In the genomic region with DNA sequence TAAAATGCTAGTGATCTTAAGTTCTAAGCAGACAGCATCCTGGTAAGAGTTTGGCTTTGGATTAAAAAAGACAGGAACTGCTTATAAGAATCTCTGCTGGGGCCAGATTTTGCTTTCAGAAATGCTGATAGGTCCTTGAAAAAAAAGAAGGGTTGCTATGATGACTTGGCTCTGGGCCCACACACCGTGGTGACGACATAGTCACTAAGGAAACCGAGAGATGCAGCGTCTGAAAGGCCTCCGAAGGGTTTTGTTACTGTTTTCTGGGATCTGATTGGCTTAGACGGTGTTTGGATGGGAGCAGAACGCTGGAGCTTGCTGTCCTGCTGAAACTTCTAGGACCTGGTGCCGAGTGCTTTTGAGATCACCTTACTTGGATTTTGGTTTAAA, we compare ENCODE assay signal across 8 cellular contexts. TPM values are rescaled to one million over a fixed set of nuclear protein-coding genes. Genes with fewer than 3 reads are reported as not detected.
DNase-seq lines count a peak whose midpoint lies in the region; ATAC-seq and TF ChIP-seq lines count a peak whose summit lies in the region.

No MANE protein-coding gene starts in this region.

- H3K27ac ChIP-seq in colonic mucosa: peak overlapping the region; percentile 73

- no peak for TF ChIP-seq CTCF in BJ (IDR thresholded peaks at IDR 0.05; ENCODE audit: insufficient read depth, low read depth, low read length)
- no peak for TF ChIP-seq CTCF in colonic mucosa (IDR thresholded peaks at IDR 0.05)

- ATAC-seq in GM21447 (IDR thresholded peaks at IDR 0.05; ENCODE audit: unreplicated experiment): peak; percentile 56
- ATAC-seq in GM21423 (IDR thresholded peaks at IDR 0.05; ENCODE audit: unreplicated experiment): no peak

- no peaks in the 10 kb centered on the region for H3K9me3 ChIP-seq in colonic mucosa

- peak overlapping the region; percentile 27 to 57 for H3K9ac ChIP-seq in colonic mucosa (ENCODE audit: low read depth in 2 of 2, low read length in 2 of 2)

- H3K27me3 ChIP-seq in BJ (ENCODE audit: control insufficient read depth, insufficient read depth, low read length): no peaks in the 10 kb centered on the region
- no peaks in the 10 kb centered on the region for H3K27me3 ChIP-seq in colonic mucosa

- no peaks in the 10 kb centered on the region for H3K9me3 Mint-ChIP-seq in activated CD4-positive, alpha-beta T cell treated with anti-CD3 and anti-CD28 coated beads, Interleukin-2, amount 10 ng/mL, durations not matched to agents 24 days and 14 days

- H3K27me3 Mint-ChIP-seq in activated CD4-positive, alpha-beta T cell treated with anti-CD3 and anti-CD28 coated beads, Interleukin-2, amount 10 ng/mL, durations not matched to agents 24 days and 14 days: no peaks in the 10 kb centered on the region

- peaks cover 20% of the 10 kb centered on the region for H3K36me3 Mint-ChIP-seq in activated CD4-positive, alpha-beta T cell treated with anti-CD3 and anti-CD28 coated beads, Interleukin-2, amount 10 ng/mL, durations not matched to agents 24 days and 14 days (ENCODE audit: low read depth)

- H3K36me3 ChIP-seq in BJ (ENCODE audit: control insufficient read depth, insufficient read depth, low read length): peaks cover 1% of the 10 kb centered on the region
- H3K36me3 ChIP-seq in colonic mucosa: no peaks in the 10 kb centered on the region

- H3K27ac Mint-ChIP-seq in activated CD4-positive, alpha-beta T cell treated with anti-CD3 and anti-CD28 coated beads, Interleukin-2, amount 10 ng/mL, durations not matched to agents 24 days and 14 days: peak overlapping the region; percentile 97

- peaks cover 71% of the 10 kb centered on the region for H3K4me1 Mint-ChIP-seq in activated CD4-positive, alpha-beta T cell treated with anti-CD3 and anti-CD28 coated beads, Interleukin-2, amount 10 ng/mL, durations not matched to agents 24 days and 14 days

- peak overlapping the region; percentile 83 for H3K4me3 Mint-ChIP-seq in activated CD4-positive, alpha-beta T cell treated with anti-CD3 and anti-CD28 coated beads, Interleukin-2, amount 10 ng/mL, durations not matched to agents 24 days and 14 days

- CTCF ChIA-PET in BJ (lab: Yijun Ruan, JAX): interaction anchor here (1.4 kb wide), 1 partner anchor 13 kb away, joined by 3 read pairs; no protein-coding TSS in a partner anchor

- DNase-seq in BJ (ENCODE audit: low read depth): peak; percentile 65
- DNase-seq in NCI-H146 treated with DMSO at 0.1 percent for 48 hours (lab: John Stamatoyannopoulos, UW; ENCODE audit: unreplicated experiment): peak; percentile 55
- DNase-seq in activated CD4-positive, alpha-beta T cell treated with anti-CD3 and anti-CD28 coated beads, Interleukin-2, amount 10 ng/mL, durations not matched to agents 24 days and 14 days: peak; percentile 96
- peak; percentile 73 for DNase-seq in colonic mucosa
- DNase-seq in medulla oblongata (ENCODE audit: extremely low spot score): peak; percentile 81
- peak; percentile 73 to 85 (median 80) for DNase-seq in stimulated activated CD4-positive, alpha-beta T cell treated with anti-CD3 and anti-CD28 coated beads, TNF-alpha, amount 100 ng/mL, for 24 hours (ENCODE audit: low read depth in 3 of 3)

- POLR2A ChIA-PET in BJ (lab: Charles Lee): no interaction called here

- intact Hi-C loops in activated CD4-positive, alpha-beta T cell treated with anti-CD3 and anti-CD28 coated beads, Interleukin-2, amount 10 ng/mL, durations not matched to agents 24 days and 14 days (cut with micrococcal nuclease): loop anchor here (1.0 to 2.0 kb wide), 2 partner anchors 8 to 95 kb away; partner anchors contain the start of genes RIBC2 and SMC1B
- intact Hi-C loops in colonic mucosa (cut with DNase I): no loop called here

- peaks cover 4% of the 10 kb centered on the region for H3K4me1 ChIP-seq in colonic mucosa

- H3K4me3 ChIP-seq in BJ (ENCODE audit: low read depth, low read length) (no peak overlapping the region), colonic mucosa (no peak overlapping the region)

RNA-seq across cellular contexts. Expression of gene FAM118A, which starts 8.4 kb away (rescaled TPM):
- polyA plus RNA-seq in BJ (2011; rRNA removed): 17.6 and 18.8 TPM in 2 replicates
- 13.9 and 19.9 TPM in 2 replicates for polyA minus RNA-seq in BJ (2011; rRNA and poly(A)+ RNA removed)
- 32.0 and 32.5 TPM in 2 replicates for total RNA-seq in activated CD4-positive, alpha-beta T cell treated with anti-CD3 and anti-CD28 coated beads, Interleukin-2, amount 10 ng/mL, durations not matched to agents 24 days and 14 days
- total RNA-seq in colonic mucosa: 10 to 100 TPM; 36.1 to 75.3 TPM

RNA-seq across cellular contexts. Expression of gene UPK3A, which starts 33.4 kb away (rescaled TPM):
- not detected in 2 replicates for polyA plus RNA-seq in BJ (2011; rRNA removed)
- polyA minus RNA-seq in BJ (2011; rRNA and poly(A)+ RNA removed): not detected in 2 replicates
- not detected in 2 replicates for total RNA-seq in activated CD4-positive, alpha-beta T cell treated with anti-CD3 and anti-CD28 coated beads, Interleukin-2, amount 10 ng/mL, durations not matched to agents 24 days and 14 days
- 1 to 10 TPM in 1 of 2 donors, under 1 TPM in 1; 0.32 to 3.6 TPM for total RNA-seq in colonic mucosa
